ENCODE assay signal across 30 cellular contexts in the genomic region with DNA sequence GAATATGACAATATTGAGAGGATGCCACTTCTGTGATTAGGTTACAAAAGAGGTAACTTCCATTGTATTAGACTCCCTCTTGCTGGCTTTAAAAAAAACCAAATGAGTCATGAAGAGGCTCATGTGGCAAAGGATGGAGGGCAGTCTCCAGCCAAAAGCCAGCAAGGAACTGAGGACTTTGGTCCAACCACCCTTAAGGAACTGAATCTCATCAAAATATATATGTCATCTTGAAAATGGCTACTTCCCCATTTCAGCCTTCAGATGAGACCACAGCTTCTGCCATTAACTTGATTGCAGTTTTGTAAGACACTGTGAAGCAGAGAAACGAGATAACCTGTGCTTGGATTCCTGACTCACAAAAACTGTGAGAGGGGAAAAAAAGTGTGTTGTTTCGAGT. TPM values are rescaled to one million over a fixed set of nuclear protein-coding genes. Genes with fewer than 3 reads are reported as not detected.
A peak's percentile ranks its signal among the peaks of the same experiment; 100 is the strongest.
DNase-seq lines count a peak whose midpoint lies in the region; ATAC-seq and TF ChIP-seq lines count a peak whose summit lies in the region.
"Had no signal": no experiment of that assay in that cellular context is flagged by ENCODE, and none has a peak within 500 bp of the region (broad histone marks: within the 10 kb centered on the region; RNA-seq: fewer than 3 reads in every experiment).

No MANE protein-coding gene starts in this region.

- H3K23ac ChIP-seq in H9 (ENCODE audit: insufficient read length, low read depth, low read length) = no peak overlapping the region

- H4K20me1 ChIP-seq in H9 (ENCODE audit: control insufficient read depth, insufficient read depth, insufficient read length) = no peaks in the 10 kb centered on the region

- no peak overlapping the region for H2BK5ac ChIP-seq in H9 (ENCODE audit: insufficient read length, low read length)

- H2BK15ac ChIP-seq in H9 (ENCODE audit: low read depth, low read length) = no peak overlapping the region

- H4K8ac ChIP-seq in H9 (replicated peaks; ENCODE audit: insufficient read length, low read depth, low read length) = no peak overlapping the region

- H3K4me2 ChIP-seq in H9 (ENCODE audit: insufficient read depth, insufficient read length, low read length) = no peak overlapping the region

- no peak overlapping the region for H3K27ac ChIP-seq in H9 (ENCODE audit: insufficient read length, low read depth, low read length)
- H3K27ac ChIP-seq: C4-2B, HL-60, RWPE1, SK-N-MC, stomach had no signal

- no peaks in the 10 kb centered on the region for H3K79me2 ChIP-seq in H9 (ENCODE audit: insufficient read depth, low read length)

- DNase-seq in GM12865 (ENCODE audit: low read depth) = peak; percentile 37
- DNase-seq in Kasumi-1 (lab: John Stamatoyannopoulos, UW) = peak; percentile 8 to 31
- DNase-seq in SIG-M5 (lab: John Stamatoyannopoulos, UW) = peak; percentile 59
- DNase-seq in H9 = no peak
- no peak for DNase-seq in naive thymus-derived CD8-positive, alpha-beta T cell
- DNase-seq: activated CD4-positive, alpha-beta memory T cell treated with anti-CD3 and anti-CD28 coated beads, Interleukin-2, amount 10 ng/mL, durations not matched to agents 7 days and 5 days; activated CD4-positive, alpha-beta T cell treated with anti-CD3 and anti-CD28 coated beads for 1 hour; activated CD8-positive, alpha-beta memory T cell treated with anti-CD3 and anti-CD28 coated beads, Interleukin-2, amount 50 U/mL, for 4 hours; activated naive CD4-positive, alpha-beta T cell treated with Interleukin-2 at 50 U/mL for 16 hours; caudate nucleus; H7; head of caudate nucleus; islet precursor cell; KG1; left ventricle myocardium superior; MM.1S; NCI-H1436 treated with DMSO at 0.1 percent for 48 hours; right cardiac atrium; stimulated activated CD4-positive, alpha-beta T cell treated with anti-CD3 and anti-CD28 coated beads, Interleukin-1b, Interleukin-23, amount 100 ng/mL, for 48 hours; stomach had no signal

- no peak overlapping the region for H3K4ac ChIP-seq in H9 (ENCODE audit: low read depth, low read length)

- H3K4me1 Mint-ChIP-seq in H9 = no peaks in the 10 kb centered on the region
- H3K4me1 Mint-ChIP-seq in naive thymus-derived CD8-positive, alpha-beta T cell = no peaks in the 10 kb centered on the region
- H3K4me1 Mint-ChIP-seq: activated CD4-positive, alpha-beta memory T cell treated with anti-CD3 and anti-CD28 coated beads, Interleukin-2, amount 10 ng/mL, durations not matched to agents 7 days and 5 days; mesothelial cell of epicardium had no signal

- H3K4me1 ChIP-seq in H9 (ENCODE audit: insufficient read depth, low read length) = no peaks in the 10 kb centered on the region; the same call in 1 of the 2 replicates
- H3K4me1 ChIP-seq: stomach had no signal

- H3K18ac ChIP-seq in H9 (ENCODE audit: insufficient read length, low read depth, low read length) = no peak overlapping the region

- peaks cover 24 to 43% (median 36%) of the 10 kb centered on the region in 3 experiments for H3K36me3 Mint-ChIP-seq in H9 (ENCODE audit: insufficient read depth in 1 of 3, low read depth in 3 of 3)
- H3K36me3 Mint-ChIP-seq in naive thymus-derived CD8-positive, alpha-beta T cell = peaks cover 6 to 41% (median 19%) of the 10 kb centered on the region in 3 donors

- POLR2A ChIA-PET in naive thymus-derived CD8-positive, alpha-beta T cell (lab: Charles Lee) = no interaction called here

- no peak overlapping the region for H2AFZ ChIP-seq in H9 (ENCODE audit: low read length)

- H3K4me3 ChIP-seq in GM12865 (ENCODE audit: low read depth, low read length) = no peak overlapping the region
- H3K4me3 ChIP-seq: SK-N-MC, stomach had no signal

- H2BK20ac ChIP-seq in H9 (ENCODE audit: low read depth, low read length, poor library complexity, severe bottlenecking) = no peak overlapping the region

- TF ChIP-seq CTCF in GM12865 (IDR thresholded peaks at IDR 0.05; ENCODE audit: insufficient read depth, low read depth, low read length, missing control alignments) (no peak), H9 (conservative IDR thresholded peaks at IDR 0.05) (no peak)

- no peaks in the 10 kb centered on the region for H3K27me3 ChIP-seq in H9 (ENCODE audit: insufficient read depth, low read length)
- H3K27me3 ChIP-seq: stomach had no signal

- H3K27me3 Mint-ChIP-seq in H9 (ENCODE audit: low read depth) = no peaks in the 10 kb centered on the region
- H3K27me3 Mint-ChIP-seq in naive thymus-derived CD8-positive, alpha-beta T cell = no peaks in the 10 kb centered on the region
- H3K27me3 Mint-ChIP-seq: activated CD4-positive, alpha-beta memory T cell treated with anti-CD3 and anti-CD28 coated beads, Interleukin-2, amount 10 ng/mL, durations not matched to agents 7 days and 5 days had no signal

- H3K4me3 Mint-ChIP-seq in H9 = no peak overlapping the region
- no peak overlapping the region for H3K4me3 Mint-ChIP-seq in naive thymus-derived CD8-positive, alpha-beta T cell
- H3K4me3 Mint-ChIP-seq: activated CD4-positive, alpha-beta memory T cell treated with anti-CD3 and anti-CD28 coated beads, Interleukin-2, amount 10 ng/mL, durations not matched to agents 7 days and 5 days; activated T-helper 1 cell treated with anti-CD3 and anti-CD28 coated beads, Interleukin-12 subunit alpha, Interleukin-12 subunit beta, Interleukin-2, Interleukin-4 antibody, amounts not matched to agents 30 ng/mL and 10 ng/mL and 1 ng/mL, durations not matched to agents 14 hours and 24 hours and 36 hours; mesothelial cell of epicardium; T-helper 1 cell treated with Interleukin-12 subunit alpha and Interleukin-12 subunit beta and Interleukin-4 antibody, amounts not matched to agents 30 μg/mL and 1 μg/mL, for 36 hours had no signal

- H2BK120ac ChIP-seq in H9 (ENCODE audit: low read depth, low read length, poor library complexity, severe bottlenecking) = no peak overlapping the region

- peaks cover 35 to 38% of the 10 kb centered on the region in 2 experiments for H3K9me3 Mint-ChIP-seq in H9
- peaks cover 0 to 39% (median 9%) of the 10 kb centered on the region in 9 donors for H3K9me3 Mint-ChIP-seq in naive thymus-derived CD8-positive, alpha-beta T cell

- H2BK12ac ChIP-seq in H9 (ENCODE audit: insufficient read length, low read depth, low read length) = no peak overlapping the region

- no peaks in the 10 kb centered on the region for H3K79me1 ChIP-seq in H9 (ENCODE audit: insufficient read depth, low read depth, low read length, poor library complexity, severe bottlenecking)

- no peak overlapping the region for H3K9ac ChIP-seq in H9 (ENCODE audit: extremely low read depth, insufficient read length, low read length)

- no peak overlapping the region for H3K27ac Mint-ChIP-seq in H9
- no peak overlapping the region for H3K27ac Mint-ChIP-seq in naive thymus-derived CD8-positive, alpha-beta T cell
- H3K27ac Mint-ChIP-seq: activated CD4-positive, alpha-beta memory T cell treated with anti-CD3 and anti-CD28 coated beads, Interleukin-2, amount 10 ng/mL, durations not matched to agents 7 days and 5 days; activated T-helper 1 cell treated with anti-CD3 and anti-CD28 coated beads, Interleukin-12 subunit alpha, Interleukin-12 subunit beta, Interleukin-2, Interleukin-4 antibody, amounts not matched to agents 30 ng/mL and 10 ng/mL and 1 ng/mL, durations not matched to agents 14 hours and 24 hours and 36 hours; mesothelial cell of epicardium; T-helper 1 cell treated with Interleukin-12 subunit alpha and Interleukin-12 subunit beta and Interleukin-4 antibody, amounts not matched to agents 30 μg/mL and 1 μg/mL, for 36 hours had no signal

- H3K23me2 ChIP-seq in H9 (ENCODE audit: insufficient read length, low read depth, low read length, poor library complexity, severe bottlenecking) = no peaks in the 10 kb centered on the region

- H4K91ac ChIP-seq in H9 (ENCODE audit: insufficient read length, low read depth, low read length) = no peak overlapping the region

- peaks cover 11% of the 10 kb centered on the region for H3K9me3 ChIP-seq in H9 (ENCODE audit: control insufficient read depth, low read depth, low read length)

- H3T11ph ChIP-seq in H9 (ENCODE audit: low read length) = no peak overlapping the region

- H3K56ac ChIP-seq in H9 (ENCODE audit: insufficient read length, low read depth, low read length) = no peak overlapping the region

- ATAC-seq in HG02610 (IDR thresholded peaks at IDR 0.05; ENCODE audit: unreplicated experiment) (peak; percentile 63), SK-N-SH treated with all-trans-retinoic acid at 6 μM for 48 hours (no peak), GM18858 (IDR thresholded peaks at IDR 0.05; ENCODE audit: unreplicated experiment) (no peak)
- no peak for ATAC-seq in naive thymus-derived CD8-positive, alpha-beta T cell
- ATAC-seq: left ventricle myocardium superior, right cardiac atrium had no signal

- H2AK5ac ChIP-seq in H9 (ENCODE audit: insufficient read length, low read length) = no peak overlapping the region

- no CpG with 5 or more reads among the region's 2 CpGs for WGBS in H9 (ENCODE audit: extremely low coverage, insufficient read length, low lambda C conversion rate)

- H3K14ac ChIP-seq in H9 (ENCODE audit: insufficient read depth, low read length) = no peak overlapping the region

- no peak overlapping the region for H4K5ac ChIP-seq in H9 (ENCODE audit: insufficient read length, low read depth, low read length)

TF ChIP-seq in SK-N-SH treated with all-trans-retinoic acid at 6 μM for 48 hours, 23 proteins besides CTCF, POLR2A, EP300 and RAD21:
- TF ChIP-seq CSDC2 (CRISPR knock-in tag; IDR thresholded peaks at IDR 0.05) = no peak
- TF ChIP-seq ISL1 (CRISPR knock-in tag; IDR thresholded peaks at IDR 0.05) = no peak
- no peak for TF ChIP-seq ARNTL (CRISPR knock-in tag; IDR thresholded peaks at IDR 0.05; ENCODE audit: borderline replicate concordance, low read depth)
- no peak for TF ChIP-seq BACH2 (CRISPR knock-in tag; IDR thresholded peaks at IDR 0.05; ENCODE audit: borderline replicate concordance)
- no peak for TF ChIP-seq ZC3H10 (CRISPR knock-in tag; IDR thresholded peaks at IDR 0.05)
- TF ChIP-seq POU6F1 (CRISPR knock-in tag; IDR thresholded peaks at IDR 0.05; ENCODE audit: borderline replicate concordance, low read depth) = no peak

RNA-seq across cellular contexts. Expression of gene TRIM32, which starts 15.5 kb away (rescaled TPM):
- total RNA-seq in H9 (2021) = 12.9 and 15.5 TPM in 2 replicates
- 10 to 100 TPM; 14.1 to 15.9 TPM for total RNA-seq in naive thymus-derived CD8-positive, alpha-beta T cell
- 10 to 100 TPM in 2 of 3 donors, 1 to 10 TPM in 1; 8.4 to 16.1 (median 11.4) TPM for polyA plus RNA-seq in naive thymus-derived CD8-positive, alpha-beta T cell

Comparison
In these comparisons a context has a peak if more than half of its experiments do, and no peak if none do; other contexts are left out.
1. DNase-seq: peak in GM12865 (single experiment), Kasumi-1 (2 of 2) and SIG-M5 (single experiment); none in H9 (single experiment) and naive thymus-derived CD8-positive, alpha-beta T cell (0 of 10).